Comparison of ENCODE assay signal across 8 cellular contexts in genomic region chr11:14520902-14521151, GRCh38. TPM values are rescaled to one million over a fixed set of nuclear protein-coding genes. Genes with fewer than 3 reads are reported as not detected.
DNase-seq lines count a peak whose midpoint lies in the region; ATAC-seq and TF ChIP-seq lines count a peak whose summit lies in the region.

No MANE protein-coding gene starts in this region.

- no peaks in the 10 kb centered on the region for H3K36me3 ChIP-seq in BJ (ENCODE audit: control insufficient read depth, insufficient read depth, low read length)

- H3K36me3 Mint-ChIP-seq in naive thymus-derived CD8-positive, alpha-beta T cell = peaks cover 4 to 25% (median 5%) of the 10 kb centered on the region in 3 donors

- POLR2A ChIA-PET in BJ (lab: Charles Lee) = no interaction called here
- POLR2A ChIA-PET in naive thymus-derived CD8-positive, alpha-beta T cell (lab: Charles Lee) = interaction anchor here (0.7 to 2.6 kb wide), 6 partner anchors 11 to 371 kb away, joined by 3 to 20 read pairs (median 9); partner anchors contain the start of genes COPB1, CYP2R1 and PDE3B
- POLR2A ChIA-PET in GM10248 (lab: Yijun Ruan, JAX) = interaction anchor here (1.0 kb wide), 1 partner anchor 385 kb away, joined by 3 read pairs; no protein-coding TSS in a partner anchor

- peak overlapping the region; percentile 71 for H3K4me3 ChIP-seq in BJ (ENCODE audit: low read depth, low read length)
- peak overlapping the region; percentile 80 for H3K4me3 ChIP-seq in Jurkat, Clone E6-1 (ENCODE audit: low read length)

- H3K27me3 Mint-ChIP-seq in naive thymus-derived CD8-positive, alpha-beta T cell = no peaks in the 10 kb centered on the region

- H3K4me1 Mint-ChIP-seq in naive thymus-derived CD8-positive, alpha-beta T cell = peaks cover 11 to 38% (median 27%) of the 10 kb centered on the region in 4 donors

- no peaks in the 10 kb centered on the region for H3K27me3 ChIP-seq in BJ (ENCODE audit: control insufficient read depth, insufficient read depth, low read length)

- ATAC-seq in naive thymus-derived CD8-positive, alpha-beta T cell = no peak
- no peak for ATAC-seq in HG03378 (IDR thresholded peaks at IDR 0.05; ENCODE audit: unreplicated experiment)

- H3K27ac Mint-ChIP-seq in naive thymus-derived CD8-positive, alpha-beta T cell = peak overlapping the region; percentile 92 to 98 (median 98)

- CTCF ChIA-PET in BJ (lab: Yijun Ruan, JAX) (interaction anchor here (0.7 kb wide), 1 partner anchor 387 kb away, joined by 3 read pairs; no protein-coding TSS in a partner anchor), GM10248 (lab: Yijun Ruan, JAX) (interaction anchor here (0.9 to 2.3 kb wide), 7 partner anchors 9 to 388 kb away, joined by 3 to 14 read pairs (median 4); no protein-coding TSS in a partner anchor)

- no peak for DNase-seq in BJ (ENCODE audit: low read depth)
- DNase-seq in Jurkat, Clone E6-1 (ENCODE audit: low read depth, low spot score) = no peak
- peak; percentile 8 for DNase-seq in cerebellum (ENCODE audit: low spot score)
- DNase-seq in naive thymus-derived CD8-positive, alpha-beta T cell = no peak
- no peak for DNase-seq in NCI-H146 (lab: John Stamatoyannopoulos, UW)
- no peak for DNase-seq in activated effector memory CD4-positive, alpha-beta T cell treated with Interleukin-2 at 50 U/mL for 16 hours
- no peak for DNase-seq in GM10248 (ENCODE audit: extremely low spot score)

- no peak for TF ChIP-seq CTCF in BJ (IDR thresholded peaks at IDR 0.05; ENCODE audit: insufficient read depth, low read depth, low read length)
- TF ChIP-seq CTCF in GM10248 (IDR thresholded peaks at IDR 0.05; ENCODE audit: control extremely low read depth, extremely low read depth, low read depth, missing control alignments) = no peak

- no peaks in the 10 kb centered on the region for H3K9me3 Mint-ChIP-seq in naive thymus-derived CD8-positive, alpha-beta T cell

- peak overlapping the region; percentile 90 to 99 (median 96) for H3K4me3 Mint-ChIP-seq in naive thymus-derived CD8-positive, alpha-beta T cell

RNA-seq across cellular contexts. Expression of gene PSMA1, which starts 0.6 kb away (rescaled TPM):
- polyA plus RNA-seq in BJ (2011; rRNA removed) = 108 and 169 TPM in 2 replicates
- 33.0 and 47.3 TPM in 2 replicates for polyA minus RNA-seq in BJ (2011; rRNA and poly(A)+ RNA removed)
- 319 TPM for polyA plus RNA-seq in Jurkat, Clone E6-1 (2012; ENCODE audit: insufficient read depth, insufficient read length)
- 100 TPM for total RNA-seq in cerebellum
- 100 to 1,000 TPM; 150 to 152 TPM for total RNA-seq in naive thymus-derived CD8-positive, alpha-beta T cell
- polyA plus RNA-seq in naive thymus-derived CD8-positive, alpha-beta T cell = 100 to 1,000 TPM; 154 to 159 (median 156) TPM

RNA-seq across cellular contexts. Expression of gene COPB1, which starts 21.2 kb away (rescaled TPM):
- 120 and 179 TPM in 2 replicates for polyA plus RNA-seq in BJ (2011; rRNA removed)
- polyA minus RNA-seq in BJ (2011; rRNA and poly(A)+ RNA removed) = 100 and 104 TPM in 2 replicates
- polyA plus RNA-seq in Jurkat, Clone E6-1 (2012; ENCODE audit: insufficient read depth, insufficient read length) = 75.6 TPM
- 116 TPM for total RNA-seq in cerebellum
- total RNA-seq in naive thymus-derived CD8-positive, alpha-beta T cell = 10 to 100 TPM; 78.3 to 79.6 TPM
- polyA plus RNA-seq in naive thymus-derived CD8-positive, alpha-beta T cell = 10 to 100 TPM; 46.6 to 67.7 (median 64.9) TPM
